ENCODE assay signal across 8 cellular contexts in the genomic region with DNA sequence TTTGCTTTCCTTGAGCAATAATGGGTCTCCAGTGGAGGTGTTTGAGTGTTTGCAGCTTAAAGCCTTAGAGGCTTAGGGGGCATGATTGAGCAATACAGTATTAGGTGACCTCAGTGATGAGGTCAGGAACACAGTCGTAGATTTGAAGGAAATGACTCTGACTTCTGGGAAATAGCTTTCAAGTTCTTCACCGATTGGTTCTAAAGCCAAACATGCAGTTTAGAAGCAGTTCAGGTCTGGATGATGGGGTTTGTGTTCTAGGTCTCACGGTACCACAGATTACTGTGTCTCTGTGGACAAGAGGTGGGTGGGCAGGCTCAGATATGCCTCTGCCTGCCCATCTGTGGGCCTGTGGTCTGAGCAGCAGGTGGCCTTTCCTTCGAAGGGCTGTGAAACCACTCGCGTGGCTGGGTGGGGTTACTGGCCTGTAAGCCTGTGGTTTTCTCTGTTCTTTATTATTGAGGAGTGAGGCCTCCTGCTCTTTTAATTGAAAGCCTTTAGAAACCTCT. TPM values are rescaled to one million over a fixed set of nuclear protein-coding genes. Genes with fewer than 3 reads are reported as not detected.
DNase-seq lines count a peak whose midpoint lies in the region; ATAC-seq and TF ChIP-seq lines count a peak whose summit lies in the region.

No MANE protein-coding gene starts in this region.

- H3K4me1 ChIP-seq in fibroblast of lung (ENCODE audit: control insufficient read depth, extremely low read depth, insufficient read depth, low read length) (peaks cover 10% of the 10 kb centered on the region), testis (peaks cover 24% of the 10 kb centered on the region)

- H4K20me1 ChIP-seq in fibroblast of lung (ENCODE audit: control insufficient read depth, extremely low read depth, insufficient read depth, low read length): no peaks in the 10 kb centered on the region

- no peak overlapping the region for H2AFZ ChIP-seq in fibroblast of lung (ENCODE audit: low read length)

- H3K79me2 ChIP-seq in fibroblast of lung (ENCODE audit: control insufficient read depth, insufficient read depth, low read length): peaks cover 46% of the 10 kb centered on the region

- DNase-seq in AG08395 (ENCODE audit: low spot score) (peak; percentile 37), fibroblast of lung (ENCODE audit: low read depth in 2 of 2) (peak; percentile 38 to 79), testis (no peak), inferior parietal cortex (ENCODE audit: extremely low spot score) (no peak)
- peak; percentile 60 for DNase-seq in activated CD4-positive, CD25-positive, alpha-beta regulatory T cell treated with anti-CD3 and anti-CD28 coated beads, Interleukin-2, amount 50 U/mL, for 72 hours

- H3K4me3 ChIP-seq in fibroblast of lung (replicated peaks in 1 of 4; ENCODE audit: control extremely low read depth in 1 of 4, insufficient read depth in 1 of 4, low read depth in 3 of 4, low read length in 4 of 4) (no peak overlapping the region), skin epidermis (no peak overlapping the region), testis (no peak overlapping the region)

- TF ChIP-seq CTCF in fibroblast of lung (conservative IDR thresholded peaks at IDR 0.05 in 1 of 2, IDR thresholded peaks at IDR 0.05 in 1 of 2; ENCODE audit: low read depth in 1 of 2, low read length in 2 of 2): no peak
- no peak for TF ChIP-seq CTCF in testis (IDR thresholded peaks at IDR 0.05)

- H3K9me3 ChIP-seq in fibroblast of lung (ENCODE audit: control insufficient read depth, insufficient read depth, low read depth, low read length) (no peaks in the 10 kb centered on the region), testis (no peaks in the 10 kb centered on the region)

- no peak overlapping the region for H3K9ac ChIP-seq in fibroblast of lung (ENCODE audit: insufficient read depth, low read length)

- WGBS in testis, 2 donors: 46 to 65% methylated on average over 6 of the region's 6 CpGs

- H3K27me3 ChIP-seq in fibroblast of lung (ENCODE audit: control insufficient read depth, insufficient read depth, low read length) (no peaks in the 10 kb centered on the region), testis (no peaks in the 10 kb centered on the region)

- no peak overlapping the region for H3K4me2 ChIP-seq in fibroblast of lung (ENCODE audit: extremely low read depth, insufficient read depth, low read length)

- intact Hi-C loops in testis (cut with DNase I; ENCODE audit: low total_unique reads): no loop called here

- TF ChIP-seq POLR2A in testis (IDR thresholded peaks at IDR 0.05): no peak

- H3K27ac ChIP-seq in fibroblast of lung (ENCODE audit: insufficient read depth, low read length): peak overlapping the region; percentile 80
- peak overlapping the region in 19 of 21 experiments; percentile 6 to 80 (median 56) for H3K27ac ChIP-seq in skin epidermis
- H3K27ac ChIP-seq in testis: peak overlapping the region in 1 of 2 donors; percentile 27

- ATAC-seq in GM19324 (IDR thresholded peaks at IDR 0.05; ENCODE audit: low FRiP score, unreplicated experiment) (peak; percentile 62), HG03432 (IDR thresholded peaks at IDR 0.05; ENCODE audit: unreplicated experiment) (peak; percentile 70)

- peaks cover 4% of the 10 kb centered on the region for H3K36me3 ChIP-seq in fibroblast of lung (ENCODE audit: control insufficient read depth, insufficient read depth, low read length)
- H3K36me3 ChIP-seq in testis (ENCODE audit: low read depth, missing control alignments): no peaks in the 10 kb centered on the region

RNA-seq across cellular contexts. Expression of a gene that starts 7.8 kb away (rescaled TPM):
- total RNA-seq in fibroblast of lung (325 and 334 TPM in 2 replicates), testis (10 to 100 TPM; 19.0 to 23.2 TPM)
- polyA plus RNA-seq in fibroblast of lung (72.2 and 95.4 TPM in 2 replicates), testis (ENCODE audit: insufficient read depth, low read depth, low replicate concordance) (39.3 TPM)
- 62.4 and 69.5 TPM in 2 replicates for polyA plus RNA-seq in fibroblast of lung (2012)
- 24.5 and 25.9 TPM in 2 replicates for polyA minus RNA-seq in fibroblast of lung (ENCODE audit: low replicate concordance)

RNA-seq across cellular contexts. Expression of a gene that starts 27.6 kb away (rescaled TPM):
- total RNA-seq in fibroblast of lung (80.9 and 87.4 TPM in 2 replicates), testis (10 to 100 TPM; 66.0 to 66.4 TPM)
- polyA plus RNA-seq in fibroblast of lung (61.6 and 80.3 TPM in 2 replicates), testis (ENCODE audit: insufficient read depth, low read depth, low replicate concordance) (73.9 TPM)
- polyA plus RNA-seq in fibroblast of lung (2012): 41.3 and 47.4 TPM in 2 replicates
- 14.6 and 19.2 TPM in 2 replicates for polyA minus RNA-seq in fibroblast of lung (ENCODE audit: low replicate concordance)

RNA-seq across cellular contexts. Expression of a gene that starts 58.5 kb away (rescaled TPM):
- total RNA-seq in fibroblast of lung (19.5 and 28.2 TPM in 2 replicates), testis (10 to 100 TPM; 40.2 to 56.2 TPM)
- polyA plus RNA-seq in fibroblast of lung (48.8 and 55.7 TPM in 2 replicates), testis (ENCODE audit: insufficient read depth, low read depth, low replicate concordance) (41.9 TPM)
- 59.4 and 81.0 TPM in 2 replicates for polyA plus RNA-seq in fibroblast of lung (2012)
- 0.78 and 3.8 TPM in 2 replicates for polyA minus RNA-seq in fibroblast of lung (ENCODE audit: low replicate concordance)

Comparison
In these comparisons a context has a peak if more than half of its experiments do, and no peak if none do; other contexts are left out.
1. DNase-seq: peak in AG08395 (single experiment), activated CD4-positive, CD25-positive, alpha-beta regulatory T cell treated with anti-CD3 and anti-CD28 coated beads, Interleukin-2, amount 50 U/mL, for 72 hours (single experiment) and fibroblast of lung (2 of 2); none in testis (single experiment) and inferior parietal cortex (single experiment).
2. RNA of a gene that starts 7.8 kb away (total RNA-seq): 325 to 334 TPM in fibroblast of lung; 19.0 to 23.2 TPM in testis; every median in the first group is over 10 times any median in the second.